In genomic region chr1:158282421-158282820, GRCh38 we compare ENCODE assay signal across 7 cellular contexts. TPM values are rescaled to one million over a fixed set of nuclear protein-coding genes. Genes with fewer than 3 reads are reported as not detected.
"Had no signal": no experiment of that assay in that cellular context is flagged by ENCODE, and none has a peak within 500 bp of the region (broad histone marks: within the 10 kb centered on the region; RNA-seq: fewer than 3 reads in every experiment).

No MANE protein-coding gene starts in this region.

RNA-seq across cellular contexts. Expression of gene CD1C, which starts 7.3 kb away (rescaled TPM):
- total RNA-seq: M059J, PC-9, RPMI7951, SJCRH30 had no signal

RNA-seq across cellular contexts. Expression of gene CD1A, which starts 28.2 kb away (rescaled TPM):
- total RNA-seq: M059J, PC-9, Peyer's patch, Right ventricle myocardium inferior, RPMI7951, SJCRH30 had no signal

RNA-seq across cellular contexts. Expression of gene CD1B, which starts 48.9 kb away (rescaled TPM):
- total RNA-seq: M059J, PC-9, Peyer's patch, Right ventricle myocardium inferior, RPMI7951, SJCRH30 had no signal
- polyA plus RNA-seq: IgD-negative memory B cell had no signal
